Comparison of ENCODE assay signal across 10 cellular contexts in the genomic region with DNA sequence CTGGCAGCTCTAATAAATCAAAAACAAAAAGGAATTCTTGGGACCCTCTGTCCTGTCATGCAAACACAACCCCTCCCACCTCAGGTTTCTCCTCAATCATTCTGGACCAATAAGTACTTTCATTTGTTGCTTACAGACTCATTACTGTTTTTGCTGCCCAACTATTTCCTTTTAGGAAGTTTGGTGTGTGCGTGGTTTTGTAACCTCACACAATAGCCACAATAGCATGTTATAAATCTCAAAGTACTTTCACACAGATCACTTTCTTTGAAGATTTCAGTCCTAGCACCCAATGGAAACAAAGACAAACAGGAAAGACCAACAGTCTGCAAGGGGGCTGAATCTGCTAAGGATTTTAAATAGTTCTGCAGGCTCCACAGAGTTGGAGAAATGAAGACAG. TPM values are rescaled to one million over a fixed set of nuclear protein-coding genes. Genes with fewer than 3 reads are reported as not detected.
DNase-seq lines count a peak whose midpoint lies in the region; ATAC-seq and TF ChIP-seq lines count a peak whose summit lies in the region.
"Had no signal": no experiment of that assay in that cellular context is flagged by ENCODE, and none has a peak within 500 bp of the region (broad histone marks: within the 10 kb centered on the region; RNA-seq: fewer than 3 reads in every experiment).

No MANE protein-coding gene starts in this region.

- 90% methylated on average over 1 of the region's 1 CpG for WGBS in mammary epithelial cell (ENCODE audit: low coverage, missing lambda C conversion rate)

- H3K4me1 Mint-ChIP-seq in CD4-positive, alpha-beta memory T cell = peaks cover 59 to 78% (median 68%) of the 10 kb centered on the region in 4 donors
- H3K4me1 Mint-ChIP-seq in naive thymus-derived CD4-positive, alpha-beta T cell = peaks cover 49 to 78% (median 73%) of the 10 kb centered on the region in 7 donors

- no peak for TF ChIP-seq CTCF in mammary epithelial cell (conservative IDR thresholded peaks at IDR 0.05 in 1 of 2, IDR thresholded peaks at IDR 0.05 in 1 of 2; ENCODE audit: extremely low read depth in 1 of 2, insufficient read depth in 1 of 2, low read depth in 1 of 2, low read length in 2 of 2)

- CTCF ChIA-PET in CD4-positive, alpha-beta memory T cell (lab: Charles Lee; ENCODE audit: partially characterized antibody) = interaction anchor here (1.0 to 1.5 kb wide), 4 partner anchors 23 to 44 kb away, joined by 3 to 4 read pairs (median 3); no protein-coding TSS in a partner anchor
- CTCF ChIA-PET in mammary epithelial cell (lab: Charles Lee; ENCODE audit: low non-redundant PET) = interaction anchor here (0.5 kb wide), 1 partner anchor 50 kb away, joined by 8 read pairs; no protein-coding TSS in a partner anchor
- CTCF ChIA-PET in naive thymus-derived CD4-positive, alpha-beta T cell (lab: Charles Lee) = no interaction called here

- peak; percentile 29 to 52 (median 46) for DNase-seq in CD4-positive, alpha-beta memory T cell
- DNase-seq in M059J (ENCODE audit: low read depth) (peak; percentile 66), mammary epithelial cell (no peak), NCI-H774 (lab: John Stamatoyannopoulos, UW) (no peak)
- peak in 4 of 9 donors; percentile 6 to 24 (median 16) for DNase-seq in naive thymus-derived CD4-positive, alpha-beta T cell
- DNase-seq: pancreas had no signal

- peaks cover 0 to 2% (median 0%) of the 10 kb centered on the region in 8 donors for H3K9me3 Mint-ChIP-seq in CD4-positive, alpha-beta memory T cell
- H3K9me3 Mint-ChIP-seq in naive thymus-derived CD4-positive, alpha-beta T cell = no peaks in the 10 kb centered on the region

- H3K9ac ChIP-seq in mammary epithelial cell (ENCODE audit: insufficient read depth, low read length) = no peak overlapping the region

- intact Hi-C loops in CD4-positive, alpha-beta memory T cell (cut with micrococcal nuclease) = no loop called here
- intact Hi-C loops in mammary epithelial cell (cut with micrococcal nuclease) = no loop called here
- intact Hi-C loops in naive thymus-derived CD4-positive, alpha-beta T cell (cut with micrococcal nuclease) = no loop called here

- peaks cover 0 to 10% of the 10 kb centered on the region in 2 donors for H3K36me3 Mint-ChIP-seq in CD4-positive, alpha-beta memory T cell
- H3K36me3 Mint-ChIP-seq in naive thymus-derived CD4-positive, alpha-beta T cell = peaks cover 0 to 16% (median 0%) of the 10 kb centered on the region in 5 donors

- dilution Hi-C loops in mammary epithelial cell (cut with HindIII; ENCODE audit: low sequenced_read_pairs) = no loop called here

- H3K27me3 Mint-ChIP-seq in CD4-positive, alpha-beta memory T cell = no peaks in the 10 kb centered on the region
- no peaks in the 10 kb centered on the region for H3K27me3 Mint-ChIP-seq in naive thymus-derived CD4-positive, alpha-beta T cell

- H3K36me3 ChIP-seq in CD4-positive, alpha-beta memory T cell (ENCODE audit: insufficient read depth, low read length) = no peaks in the 10 kb centered on the region
- H3K36me3 ChIP-seq in mammary epithelial cell (ENCODE audit: insufficient read depth, low read length) = no peaks in the 10 kb centered on the region
- peaks cover 0 to 4% (median 0%) of the 10 kb centered on the region in 3 experiments for H3K36me3 ChIP-seq in naive thymus-derived CD4-positive, alpha-beta T cell (ENCODE audit: control insufficient read depth in 2 of 3, insufficient read depth in 3 of 3, low read length in 3 of 3)
- H3K36me3 ChIP-seq: pancreas had no signal

- no peaks in the 10 kb centered on the region for H3K27me3 ChIP-seq in CD4-positive, alpha-beta memory T cell (ENCODE audit: insufficient read depth, low read length)
- H3K27me3 ChIP-seq in mammary epithelial cell (ENCODE audit: insufficient read depth, low read length) = no peaks in the 10 kb centered on the region
- H3K27me3 ChIP-seq in naive thymus-derived CD4-positive, alpha-beta T cell (ENCODE audit: control insufficient read depth in 2 of 2, insufficient read depth in 2 of 2, low read length in 2 of 2) = no peaks in the 10 kb centered on the region
- H3K27me3 ChIP-seq: pancreas, SJSA1 had no signal

- H3K9me3 ChIP-seq in CD4-positive, alpha-beta memory T cell (ENCODE audit: control insufficient read depth in 1 of 2, low read length in 2 of 2) = no peaks in the 10 kb centered on the region
- no peaks in the 10 kb centered on the region for H3K9me3 ChIP-seq in mammary epithelial cell (replicated peaks; ENCODE audit: insufficient read depth, low read length)
- no peaks in the 10 kb centered on the region for H3K9me3 ChIP-seq in naive thymus-derived CD4-positive, alpha-beta T cell (ENCODE audit: control insufficient read depth in 2 of 3, low read length in 3 of 3)
- H3K9me3 ChIP-seq: pancreas, SJSA1 had no signal

- H3K27ac ChIP-seq in CD4-positive, alpha-beta memory T cell (ENCODE audit: low read depth, low read length) = peak overlapping the region; percentile 52
- H3K27ac ChIP-seq in mammary epithelial cell (ENCODE audit: insufficient read depth, low read depth, low read length) = no peak overlapping the region
- H3K27ac ChIP-seq in naive thymus-derived CD4-positive, alpha-beta T cell (ENCODE audit: low read depth, low read length) = no peak overlapping the region
- H3K27ac ChIP-seq: pancreas, SJSA1 had no signal

- POLR2A ChIA-PET in CD4-positive, alpha-beta memory T cell (lab: Charles Lee; ENCODE audit: partially characterized antibody) = interaction anchor here (0.9 to 1.0 kb wide), 2 partner anchors 27 to 50 kb away, joined by 3 read pairs; no protein-coding TSS in a partner anchor
- POLR2A ChIA-PET in naive thymus-derived CD4-positive, alpha-beta T cell (lab: Charles Lee) = interaction anchor here (0.7 kb wide), 1 partner anchor 9 kb away, joined by 3 read pairs; no protein-coding TSS in a partner anchor

- peaks cover 98% of the 10 kb centered on the region for H3K79me2 ChIP-seq in mammary epithelial cell (ENCODE audit: insufficient read depth, low read length)

- ATAC-seq in naive thymus-derived CD4-positive, alpha-beta T cell = no peak
- ATAC-seq in HG03095 (IDR thresholded peaks at IDR 0.05; ENCODE audit: unreplicated experiment) = no peak
- ATAC-seq in HG03108 (IDR thresholded peaks at IDR 0.05; ENCODE audit: unreplicated experiment) = no peak
- no peak for ATAC-seq in GM19452 (IDR thresholded peaks at IDR 0.05; ENCODE audit: unreplicated experiment)
- ATAC-seq: pancreas had no signal

- BruUV-seq in mammary epithelial cell (replicated peaks; lab: Mats Ljungman, UMichigan) = no TSS peak

- H4K20me1 ChIP-seq in mammary epithelial cell (ENCODE audit: insufficient read depth, low read length) = peaks cover 5% of the 10 kb centered on the region

- H3K4me3 Mint-ChIP-seq in CD4-positive, alpha-beta memory T cell = peak overlapping the region; percentile 54 to 77 (median 62)
- H3K4me3 Mint-ChIP-seq in naive thymus-derived CD4-positive, alpha-beta T cell = peak overlapping the region; percentile 6 to 95 (median 58)

- peak overlapping the region; percentile 6 for H3K4me2 ChIP-seq in mammary epithelial cell (ENCODE audit: insufficient read depth, low read depth, low read length)

- in situ Hi-C loops in mammary epithelial cell (cut with MboI; ENCODE audit: low sequenced_read_pairs in 2 of 2) = no loop called here

- H2AFZ ChIP-seq in mammary epithelial cell (ENCODE audit: low read depth, low read length) = no peak overlapping the region

- H3K27ac Mint-ChIP-seq in CD4-positive, alpha-beta memory T cell = peak overlapping the region; percentile 74 to 94 (median 85)
- peak overlapping the region; percentile 21 to 83 (median 60) for H3K27ac Mint-ChIP-seq in naive thymus-derived CD4-positive, alpha-beta T cell

- peaks cover 80% of the 10 kb centered on the region for H3K4me1 ChIP-seq in CD4-positive, alpha-beta memory T cell (ENCODE audit: insufficient read depth, low read length)
- H3K4me1 ChIP-seq in mammary epithelial cell (ENCODE audit: insufficient read depth, low read length) = peaks cover 46% of the 10 kb centered on the region
- H3K4me1 ChIP-seq in naive thymus-derived CD4-positive, alpha-beta T cell (ENCODE audit: control insufficient read depth in 2 of 2, insufficient read depth in 2 of 2, low read length in 2 of 2) = peaks cover 47% of the 10 kb centered on the region in 2 donors

- H3K4me3 ChIP-seq in CD4-positive, alpha-beta memory T cell (ENCODE audit: low read length in 2 of 2) = peak overlapping the region in 1 of 2 donors; percentile 26
- H3K4me3 ChIP-seq in mammary epithelial cell (replicated peaks in 1 of 3; ENCODE audit: insufficient read depth in 1 of 3, low read depth in 2 of 3, low read length in 3 of 3) = no peak overlapping the region
- H3K4me3 ChIP-seq in naive thymus-derived CD4-positive, alpha-beta T cell (ENCODE audit: low read length) = peak overlapping the region; percentile 16
- H3K4me3 ChIP-seq: pancreas, SJSA1 had no signal

RNA-seq across cellular contexts. Expression of gene MRPL14, which starts 4.4 kb away (rescaled TPM):
- 10 to 100 TPM; 21.7 to 23.9 TPM for total RNA-seq in CD4-positive, alpha-beta memory T cell
- 100 to 1,000 TPM; 103 to 123 TPM for polyA plus RNA-seq in CD4-positive, alpha-beta memory T cell
- 100 and 111 TPM in 2 replicates for total RNA-seq in M059J (2014; rRNA removed; shearing (Covaris generic))
- 10 to 100 TPM; 57.2 to 82.0 TPM for total RNA-seq in mammary epithelial cell
- 110 TPM for polyA plus RNA-seq in mammary epithelial cell
- polyA minus RNA-seq in mammary epithelial cell = 56.3 TPM
- total RNA-seq in naive thymus-derived CD4-positive, alpha-beta T cell = 10 to 100 TPM; 12.6 to 58.3 (median 15.8) TPM
- polyA plus RNA-seq in naive thymus-derived CD4-positive, alpha-beta T cell = 10 to 100 TPM; 71.4 to 77.9 TPM

RNA-seq across cellular contexts. Expression of gene TMEM63B, which starts 4.5 kb away (rescaled TPM):
- total RNA-seq in CD4-positive, alpha-beta memory T cell = 10 to 100 TPM; 20.7 to 24.1 TPM
- 1 to 10 TPM in 1 of 2 donors, under 1 TPM in 1; 0.91 to 2.3 TPM for polyA plus RNA-seq in CD4-positive, alpha-beta memory T cell
- total RNA-seq in M059J (2014; rRNA removed; shearing (Covaris generic)) = 32.8 and 45.0 TPM in 2 replicates
- total RNA-seq in mammary epithelial cell = 100 to 1,000 TPM; 121 to 182 TPM
- polyA plus RNA-seq in mammary epithelial cell = 141 TPM
- 256 TPM for polyA minus RNA-seq in mammary epithelial cell
- total RNA-seq in naive thymus-derived CD4-positive, alpha-beta T cell = 10 to 100 TPM; 16.2 to 21.4 (median 18.1) TPM
- 1 to 10 TPM in 1 of 2 donors, under 1 TPM in 1; 0.18 to 1.7 TPM for polyA plus RNA-seq in naive thymus-derived CD4-positive, alpha-beta T cell

RNA-seq across cellular contexts. Expression of gene CAPN11, which starts 35.8 kb away (rescaled TPM):
- total RNA-seq in CD4-positive, alpha-beta memory T cell = not detected
- not detected for polyA plus RNA-seq in CD4-positive, alpha-beta memory T cell
- not detected in 2 replicates for total RNA-seq in M059J (2014; rRNA removed; shearing (Covaris generic))
- 1 to 10 TPM in 1 of 2 donors, not detected in 1; 2.0 TPM for total RNA-seq in mammary epithelial cell
- not detected for polyA plus RNA-seq in mammary epithelial cell
- polyA minus RNA-seq in mammary epithelial cell = 1.3 TPM
- under 1 TPM in 1 of 5 experiments, not detected in 4; 0.66 TPM for total RNA-seq in naive thymus-derived CD4-positive, alpha-beta T cell
- polyA plus RNA-seq in naive thymus-derived CD4-positive, alpha-beta T cell = not detected
- total RNA-seq: SJSA1 had no signal

Comparison
In these comparisons a context has a peak if more than half of its experiments do, and no peak if none do; other contexts are left out.
1. DNase-seq: peak in CD4-positive, alpha-beta memory T cell (5 of 5) and M059J (single experiment); none in mammary epithelial cell (single experiment) and NCI-H774 (single experiment).